In genomic region chr5:139285651-139286392, GRCh38 we compare ENCODE assay signal across 2 cellular contexts.
TF ChIP-seq lines count a peak whose summit lies in the region.

No MANE protein-coding gene starts in this region.

TF ChIP-seq in A549, 52 proteins besides CTCF, POLR2A, EP300 and RAD21:
- TF ChIP-seq RARB (CRISPR knock-in tag; IDR thresholded peaks at IDR 0.05) (0 out of 2 replicates have a peak, but pooled peaks have one; percentile 18), ZNF302 (CRISPR knock-in tag; IDR thresholded peaks at IDR 0.05) (0 out of 2 replicates have a peak, but pooled peaks have one; percentile 22), JUN (IDR thresholded peaks at IDR 0.05) (peak; percentile 28 to 38; a peak in 2 of 5 replicates), TP53 (CRISPR knock-in tag; IDR thresholded peaks at IDR 0.05) (0 out of 2 replicates have a peak, but pooled peaks have one; percentile 14), HEYL (CRISPR knock-in tag; IDR thresholded peaks at IDR 0.05) (no peak)
TF ChIP-seq in A549: peak in this region for 4.

TF ChIP-seq in K562, 482 proteins besides CTCF, POLR2A, EP300 and RAD21:
- TF ChIP-seq EWSR1 (IDR thresholded peaks at IDR 0.05; ENCODE audit: borderline replicate concordance, low read depth, partially characterized antibody), result peak; percentile 49
- 0 out of 2 replicates have a peak, but pooled peaks have one; percentile 28 for TF ChIP-seq POLR2AphosphoS5 (IDR thresholded peaks at IDR 0.05; ENCODE audit: control insufficient read depth, insufficient read depth, low read depth, low read length)
- no peak for TF ChIP-seq NFE2L1 (tag; IDR thresholded peaks at IDR 0.05; ENCODE audit: borderline replicate concordance, low read depth)
- no peak for TF ChIP-seq SLC30A9 (CRISPR knock-in tag; IDR thresholded peaks at IDR 0.05)
- TF ChIP-seq TEAD4 (IDR thresholded peaks at IDR 0.05; ENCODE audit: low read length), result 0 out of 2 replicates have a peak, but pooled peaks have one; percentile 4
- TF ChIP-seq TEAD4 (CRISPR knock-in tag; IDR thresholded peaks at IDR 0.05; ENCODE audit: borderline replicate concordance), result no peak
- TF ChIP-seq PML (IDR thresholded peaks at IDR 0.05; ENCODE audit: low read length), result peak; percentile 35; the same call in 1 of the 2 replicates
- TF ChIP-seq SUPT5H (IDR thresholded peaks at IDR 0.05), result peak; percentile 76; the same call in 1 of the 2 replicates
- TF ChIP-seq ZNF124 (CRISPR knock-in tag; IDR thresholded peaks at IDR 0.05), result no peak
- peak; percentile 86; the same call in 1 of the 2 replicates for TF ChIP-seq POLR2AphosphoS2 (IDR thresholded peaks at IDR 0.05; ENCODE audit: low read length)
- peak; percentile 64 for TF ChIP-seq POLR2B (IDR thresholded peaks at IDR 0.05; ENCODE audit: low read depth, partially characterized antibody)
- no peak for TF ChIP-seq CBX3 (IDR thresholded peaks at IDR 0.05; ENCODE audit: borderline replicate concordance in 1 of 2, low read length in 2 of 2)
- 0 out of 2 replicates have a peak, but pooled peaks have one; percentile 47 for TF ChIP-seq TRIM28 (IDR thresholded peaks at IDR 0.05)
TF ChIP-seq in K562: peak in this region for 8.
